Comparison of ENCODE assay signal across 8 cellular contexts in genomic region chr17:59853168-59853918, GRCh38. TPM values are rescaled to one million over a fixed set of nuclear protein-coding genes. Genes with fewer than 3 reads are reported as not detected.
DNase-seq lines count a peak whose midpoint lies in the region; ATAC-seq lines count a peak whose summit lies in the region.

No MANE protein-coding gene starts in this region.

- no peak overlapping the region for H3K4me3 ChIP-seq in thymus (ENCODE audit: low read length)

- WGBS in thymus, result 84% methylated on average over 14 of the region's 14 CpGs

- no peaks in the 10 kb centered on the region for H3K4me1 ChIP-seq in thymus (ENCODE audit: control insufficient read depth, insufficient read depth, low read length)

- ATAC-seq in HG03280 (IDR thresholded peaks at IDR 0.05; ENCODE audit: unreplicated experiment) (peak; percentile 54), left colon (peak; percentile 67), HG03135 (IDR thresholded peaks at IDR 0.05; ENCODE audit: unreplicated experiment) (no peak)

- H3K36me3 ChIP-seq in thymus (ENCODE audit: control insufficient read depth, insufficient read depth), result no peaks in the 10 kb centered on the region

- DNase-seq in DMS153 treated with DMSO at 0.1 percent for 48 hours (lab: John Stamatoyannopoulos, UW; ENCODE audit: unreplicated experiment), result peak; percentile 44
- DNase-seq in SW 1271 (lab: John Stamatoyannopoulos, UW), result peak; percentile 64 to 77
- DNase-seq in astrocyte of the hippocampus (ENCODE audit: low read depth, low spot score), result peak; percentile 77
- peak; percentile 76 to 83 for DNase-seq in left colon
- DNase-seq in hypothalamus (lab: John Stamatoyannopoulos, UW), result no peak

- H3K9me3 ChIP-seq in thymus (ENCODE audit: control insufficient read depth), result no peaks in the 10 kb centered on the region

- peak overlapping the region; percentile 33 for H3K27ac ChIP-seq in thymus (ENCODE audit: low read depth)

- intact Hi-C loops in left colon (cut with DNase I, micrococcal nuclease), result no loop called here

- H3K27me3 ChIP-seq in thymus (ENCODE audit: control insufficient read depth, insufficient read depth), result no peaks in the 10 kb centered on the region

RNA-seq across cellular contexts. Expression of gene TUBD1, which starts 39.4 kb away (rescaled TPM):
- total RNA-seq in left colon, result 1 to 10 TPM; 6.0 to 6.1 TPM
- 16.6 TPM for polyA plus RNA-seq in thymus

RNA-seq across cellular contexts. Expression of gene RPS6KB1, which starts 39.6 kb away (rescaled TPM):
- total RNA-seq in left colon, result 10 to 100 TPM; 27.0 to 29.3 TPM
- 18.8 TPM for polyA plus RNA-seq in thymus

Comparison
In these comparisons a context has a peak if more than half of its experiments do, and no peak if none do; other contexts are left out.
1. DNase-seq: peak in DMS153 treated with DMSO at 0.1 percent for 48 hours (single experiment), SW 1271 (2 of 2), astrocyte of the hippocampus (single experiment) and left colon (2 of 2); none in hypothalamus (0 of 51).